Comparison of ENCODE assay signal across 1 cellular context in the genomic region with DNA sequence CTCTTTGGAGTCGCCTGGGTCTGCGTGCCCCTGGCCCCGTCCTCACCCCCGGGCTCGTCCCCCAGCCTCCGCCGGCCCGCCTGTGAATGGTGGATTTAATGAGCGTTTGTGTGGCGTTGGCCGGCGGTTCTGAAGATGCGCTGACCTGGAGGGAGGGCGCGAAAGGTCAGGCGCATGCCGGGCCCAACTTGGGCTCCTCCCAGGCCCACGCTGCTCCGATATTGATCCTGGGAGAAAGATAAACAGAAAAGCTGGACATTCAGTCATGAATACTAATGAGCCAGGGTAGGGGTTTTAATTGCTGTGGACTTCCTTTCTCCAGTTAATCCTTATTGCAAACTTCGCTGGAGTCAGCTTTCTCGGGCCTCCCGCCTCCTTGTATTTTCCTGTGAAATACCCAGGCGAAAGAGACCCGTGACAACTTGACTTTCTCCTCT.
TF ChIP-seq lines count a peak whose summit lies in the region.

No MANE protein-coding gene starts in this region.

TF ChIP-seq in K562, 482 proteins besides CTCF, POLR2A, EP300 and RAD21:
- TF ChIP-seq, protein P1, sequence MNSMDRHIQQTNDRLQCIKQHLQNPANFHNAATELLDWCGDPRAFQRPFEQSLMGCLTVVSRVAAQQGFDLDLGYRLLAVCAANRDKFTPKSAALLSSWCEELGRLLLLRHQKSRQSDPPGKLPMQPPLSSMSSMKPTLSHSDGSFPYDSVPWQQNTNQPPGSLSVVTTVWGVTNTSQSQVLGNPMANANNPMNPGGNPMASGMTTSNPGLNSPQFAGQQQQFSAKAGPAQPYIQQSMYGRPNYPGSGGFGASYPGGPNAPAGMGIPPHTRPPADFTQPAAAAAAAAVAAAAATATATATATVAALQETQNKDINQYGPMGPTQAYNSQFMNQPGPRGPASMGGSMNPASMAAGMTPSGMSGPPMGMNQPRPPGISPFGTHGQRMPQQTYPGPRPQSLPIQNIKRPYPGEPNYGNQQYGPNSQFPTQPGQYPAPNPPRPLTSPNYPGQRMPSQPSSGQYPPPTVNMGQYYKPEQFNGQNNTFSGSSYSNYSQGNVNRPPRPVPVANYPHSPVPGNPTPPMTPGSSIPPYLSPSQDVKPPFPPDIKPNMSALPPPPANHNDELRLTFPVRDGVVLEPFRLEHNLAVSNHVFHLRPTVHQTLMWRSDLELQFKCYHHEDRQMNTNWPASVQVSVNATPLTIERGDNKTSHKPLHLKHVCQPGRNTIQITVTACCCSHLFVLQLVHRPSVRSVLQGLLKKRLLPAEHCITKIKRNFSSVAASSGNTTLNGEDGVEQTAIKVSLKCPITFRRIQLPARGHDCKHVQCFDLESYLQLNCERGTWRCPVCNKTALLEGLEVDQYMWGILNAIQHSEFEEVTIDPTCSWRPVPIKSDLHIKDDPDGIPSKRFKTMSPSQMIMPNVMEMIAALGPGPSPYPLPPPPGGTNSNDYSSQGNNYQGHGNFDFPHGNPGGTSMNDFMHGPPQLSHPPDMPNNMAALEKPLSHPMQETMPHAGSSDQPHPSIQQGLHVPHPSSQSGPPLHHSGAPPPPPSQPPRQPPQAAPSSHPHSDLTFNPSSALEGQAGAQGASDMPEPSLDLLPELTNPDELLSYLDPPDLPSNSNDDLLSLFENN (IDR thresholded peaks at IDR 0.05; ENCODE audit: low read depth in 2 of 2, low read length in 2 of 2) = no peak
- TF ChIP-seq, protein P2, sequence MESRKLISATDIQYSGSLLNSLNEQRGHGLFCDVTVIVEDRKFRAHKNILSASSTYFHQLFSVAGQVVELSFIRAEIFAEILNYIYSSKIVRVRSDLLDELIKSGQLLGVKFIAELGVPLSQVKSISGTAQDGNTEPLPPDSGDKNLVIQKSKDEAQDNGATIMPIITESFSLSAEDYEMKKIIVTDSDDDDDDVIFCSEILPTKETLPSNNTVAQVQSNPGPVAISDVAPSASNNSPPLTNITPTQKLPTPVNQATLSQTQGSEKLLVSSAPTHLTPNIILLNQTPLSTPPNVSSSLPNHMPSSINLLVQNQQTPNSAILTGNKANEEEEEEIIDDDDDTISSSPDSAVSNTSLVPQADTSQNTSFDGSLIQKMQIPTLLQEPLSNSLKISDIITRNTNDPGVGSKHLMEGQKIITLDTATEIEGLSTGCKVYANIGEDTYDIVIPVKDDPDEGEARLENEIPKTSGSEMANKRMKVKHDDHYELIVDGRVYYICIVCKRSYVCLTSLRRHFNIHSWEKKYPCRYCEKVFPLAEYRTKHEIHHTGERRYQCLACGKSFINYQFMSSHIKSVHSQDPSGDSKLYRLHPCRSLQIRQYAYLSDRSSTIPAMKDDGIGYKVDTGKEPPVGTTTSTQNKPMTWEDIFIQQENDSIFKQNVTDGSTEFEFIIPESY (CRISPR knock-in tag; IDR thresholded peaks at IDR 0.05) = peak; percentile 42; the same call in 1 of the 2 replicates
- TF ChIP-seq RCOR1 (IDR thresholded peaks at IDR 0.05; ENCODE audit: borderline replicate concordance in 1 of 2, low read depth in 2 of 2, low read length in 2 of 2) = no peak
